In genomic region chr5:16666861-16667481, GRCh38 we compare ENCODE assay signal across 1 cellular context.
TF ChIP-seq lines count a peak whose summit lies in the region.

No MANE protein-coding gene starts in this region.

TF ChIP-seq in GM12878, 131 proteins besides CTCF, POLR2A, EP300 and RAD21 (continued from another document):
- TF ChIP-seq E4F1 (IDR thresholded peaks at IDR 0.05; ENCODE audit: borderline replicate concordance, partially characterized antibody) (no peak), PBX3 (IDR thresholded peaks at IDR 0.05; ENCODE audit: insufficient replicate concordance, low read depth, low read length) (no peak), RB1 (IDR thresholded peaks at IDR 0.05; ENCODE audit: borderline replicate concordance) (no peak), GABPA (IDR thresholded peaks at IDR 0.05; ENCODE audit: low read depth) (no peak), KAT2A (conservative IDR thresholded peaks at IDR 0.05; ENCODE audit: control insufficient read depth, low read depth, low read length) (no peak), STAT3 (IDR thresholded peaks at IDR 0.05; ENCODE audit: low read depth, low read length) (no peak), PRDM15 (CRISPR knock-in tag; IDR thresholded peaks at IDR 0.05) (no peak), BCL11A (IDR thresholded peaks at IDR 0.05; ENCODE audit: low read depth, low read length) (no peak), ZBTB4 (CRISPR knock-in tag; IDR thresholded peaks at IDR 0.05) (no peak)
